Comparison of ENCODE assay signal across 8 cellular contexts in the genomic region with DNA sequence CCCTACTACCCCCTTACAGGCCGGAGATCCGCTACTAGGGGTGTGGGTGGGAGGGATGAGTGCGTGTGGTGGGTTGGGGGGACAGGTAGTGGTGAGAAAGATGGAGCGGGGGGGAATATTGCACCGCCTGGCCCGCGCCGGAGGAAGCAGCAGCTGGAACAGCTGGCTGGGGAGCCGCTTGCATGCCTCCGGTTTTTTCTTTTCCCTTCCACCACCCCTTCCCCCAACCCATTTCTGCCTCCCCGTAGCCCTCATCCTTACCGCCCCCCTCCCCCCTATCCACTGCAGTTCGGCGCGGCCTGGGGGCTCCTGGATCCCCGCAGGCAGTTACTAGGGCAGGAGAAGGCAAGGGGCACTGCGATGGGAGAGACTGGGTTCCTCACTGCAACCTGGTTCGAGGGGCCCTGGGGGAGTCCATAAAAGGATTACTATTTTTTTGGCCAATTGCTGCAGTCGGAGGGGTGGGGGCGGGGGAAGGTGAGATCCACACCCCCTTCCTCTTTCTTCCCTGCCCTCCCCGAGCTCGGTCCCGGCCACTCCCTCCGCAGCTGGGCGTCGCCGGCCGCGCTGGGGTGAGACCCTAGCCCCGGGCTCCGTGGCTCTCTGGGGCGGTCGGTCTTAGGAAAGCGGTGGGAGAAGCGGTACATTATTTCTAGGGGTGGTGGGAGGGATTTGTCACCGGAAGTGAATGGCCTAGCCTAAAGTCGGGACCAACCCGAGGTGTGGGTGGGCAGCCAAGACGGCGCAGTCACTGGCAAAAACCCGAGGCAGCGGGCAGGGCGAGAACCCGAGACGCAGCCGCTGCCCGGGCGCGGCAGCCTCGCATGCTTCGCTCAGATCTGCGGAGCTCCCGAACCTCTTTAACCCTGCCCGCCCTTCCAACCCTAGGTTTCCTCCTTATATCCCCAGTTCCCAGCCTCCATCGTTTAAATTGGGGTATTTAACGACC. TPM values are rescaled to one million over a fixed set of nuclear protein-coding genes. Genes with fewer than 3 reads are reported as not detected.
DNase-seq lines count a peak whose midpoint lies in the region; ATAC-seq and TF ChIP-seq lines count a peak whose summit lies in the region.

No MANE protein-coding gene starts in this region.

- ATAC-seq in GM19023 (IDR thresholded peaks at IDR 0.05; ENCODE audit: unreplicated experiment) (peak; percentile 59), HG03196 (IDR thresholded peaks at IDR 0.05; ENCODE audit: unreplicated experiment) (peak; percentile 63)

- DNase-seq in AG09309 (ENCODE audit: low read depth) (peak; percentile 62), NCI-H460 (ENCODE audit: extremely low read depth, low read depth) (peak; percentile 74), cerebellum (ENCODE audit: low spot score) (peak; percentile 87), kidney glomerular epithelial cell (lab: John Stamatoyannopoulos, UW) (peak; percentile 70)
- peak; percentile 68 to 72 for DNase-seq in activated CD4-positive, alpha-beta T cell treated with anti-CD3 and anti-CD28 coated beads for 24 hours (ENCODE audit: low read depth in 2 of 2)
- peak; percentile 90 for DNase-seq in stimulated activated CD4-positive, alpha-beta T cell treated with anti-CD3 and anti-CD28 coated beads, Interleukin-15, amount 100 ng/mL, for 24 hours

- H3K4me3 ChIP-seq in AG09309 (ENCODE audit: control insufficient read depth, low read depth, low read length), result peak overlapping the region; percentile 80

- no peak for TF ChIP-seq CTCF in AG09309 (IDR thresholded peaks at IDR 0.05; ENCODE audit: control insufficient read depth, insufficient read depth, low read depth, low read length, missing control alignments)

RNA-seq across cellular contexts. Expression of gene TBCC, which starts 0.8 kb away (rescaled TPM):
- total RNA-seq in NCI-H460 (2014; rRNA removed; shearing (Covaris generic)), result 20.6 and 23.0 TPM in 2 replicates
- polyA plus RNA-seq in NCI-H460 (2014; cell fraction: nucleus; rRNA removed), result 21.6 and 29.1 TPM in 2 replicates
- total RNA-seq in cerebellum, result 29.6 TPM

RNA-seq across cellular contexts. Expression of gene PRPH2, which starts 24.3 kb away (rescaled TPM):
- not detected in 2 replicates for total RNA-seq in NCI-H460 (2014; rRNA removed; shearing (Covaris generic))
- not detected in 2 replicates for polyA plus RNA-seq in NCI-H460 (2014; cell fraction: nucleus; rRNA removed)
- 5.4 TPM for total RNA-seq in cerebellum

RNA-seq across cellular contexts. Expression of gene BICRAL, which starts 35.1 kb away (rescaled TPM):
- total RNA-seq in NCI-H460 (2014; rRNA removed; shearing (Covaris generic)), result 7.1 and 7.3 TPM in 2 replicates
- polyA plus RNA-seq in NCI-H460 (2014; cell fraction: nucleus; rRNA removed), result 1.0 and 2.2 TPM in 2 replicates
- 20.2 TPM for total RNA-seq in cerebellum

Comparison
In these comparisons a context has a peak if more than half of its experiments do, and no peak if none do; other contexts are left out.
1. Peak in every context shown above with its lines: DNase-seq, ATAC-seq and H3K4me3 ChIP-seq.